ENCODE assay signal across 23 cellular contexts in the genomic region with DNA sequence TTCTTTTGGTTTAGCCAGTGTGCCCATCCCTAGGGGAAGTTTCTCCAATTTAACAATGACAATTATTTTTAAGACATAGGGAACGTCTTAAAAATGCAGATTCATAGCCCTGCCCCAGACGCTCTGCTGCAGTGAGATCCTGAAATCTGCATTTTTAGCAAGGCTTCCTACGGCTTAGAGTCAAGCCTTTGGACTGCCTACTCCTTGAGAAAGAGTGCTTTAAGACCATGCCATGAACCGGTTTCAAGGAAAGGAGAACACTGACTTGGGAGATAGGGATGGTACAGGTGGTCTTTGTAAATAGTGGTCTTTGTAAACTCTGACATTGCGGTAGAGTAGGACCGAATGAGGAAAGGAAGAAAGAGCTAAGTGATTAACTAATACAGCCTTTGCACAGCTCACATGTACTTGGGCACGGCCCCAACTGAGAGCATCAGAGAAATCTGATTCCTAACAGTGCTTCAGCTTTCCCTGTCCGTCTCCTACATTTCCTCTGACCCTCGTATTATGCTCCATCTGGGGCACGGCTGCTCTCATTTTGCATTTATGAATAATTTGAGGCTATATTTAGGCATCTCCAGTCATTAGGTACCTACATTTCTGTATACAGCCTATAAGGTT.
DNase-seq lines count a peak whose midpoint lies in the region; ATAC-seq, FAIRE-seq and TF ChIP-seq lines count a peak whose summit lies in the region.
"Had no signal": no experiment of that assay in that cellular context is flagged by ENCODE, and none has a peak within 500 bp of the region (broad histone marks: within the 10 kb centered on the region; RNA-seq: fewer than 3 reads in every experiment).

No MANE protein-coding gene starts in this region.

- no peak for TF ChIP-seq CTCF in GM23338 (conservative IDR thresholded peaks at IDR 0.05; ENCODE audit: low read depth in 2 of 2)
- no peak for TF ChIP-seq CTCF in H1 (IDR thresholded peaks at IDR 0.05; ENCODE audit: control extremely low read depth in 1 of 3, insufficient read depth in 1 of 3, low read depth in 1 of 3, low read length in 3 of 3)
- no peak for TF ChIP-seq CTCF in parathyroid adenoma (IDR thresholded peaks at IDR 0.05)

- no peaks in the 10 kb centered on the region for H3K23me2 ChIP-seq in H1 (ENCODE audit: low read depth, low read length)

- H3K79me2 ChIP-seq in GM23338 (replicated peaks; ENCODE audit: insufficient read depth) (no peaks in the 10 kb centered on the region), H1 (ENCODE audit: control insufficient read depth in 1 of 2, insufficient read depth in 2 of 2, low read length in 2 of 2) (no peaks in the 10 kb centered on the region), parathyroid adenoma (no peaks in the 10 kb centered on the region)

- H3K9me3 Mint-ChIP-seq in GM23338: peaks cover 2% of the 10 kb centered on the region; the same call in 1 of the 3 replicates

- no peak overlapping the region for H2BK12ac ChIP-seq in H1 (ENCODE audit: low read depth, low read length)

- H3K4ac ChIP-seq in H1 (replicated peaks; ENCODE audit: insufficient read length, low read depth, low read length): no peak overlapping the region

- no peak overlapping the region for H2AK5ac ChIP-seq in H1 (ENCODE audit: low read depth, low read length)

- H2AFZ ChIP-seq in GM23338 (peak overlapping the region; percentile 79; the same call in 1 of the 2 replicates), H1 (ENCODE audit: low read length) (peak overlapping the region; percentile 98), parathyroid adenoma (peak overlapping the region; percentile 56)

- no peaks in the 10 kb centered on the region for H3K9me3 ChIP-seq in H1 (ENCODE audit: insufficient read depth in 2 of 2, low read depth in 1 of 2, low read length in 1 of 2)
- H3K9me3 ChIP-seq in iPS-18a (ENCODE audit: control insufficient read depth, low read depth, low read length): no peaks in the 10 kb centered on the region
- no peaks in the 10 kb centered on the region for H3K9me3 ChIP-seq in parathyroid adenoma (ENCODE audit: control insufficient read depth, low read length)
- H3K9me3 ChIP-seq: Peyer's patch had no signal

- POLR2A ChIA-PET in H1 (lab: Charles Lee; ENCODE audit: partially characterized antibody): interaction anchor here (0.8 kb wide), 1 partner anchor 36 kb away, joined by 3 read pairs; no protein-coding TSS in a partner anchor

- H3K36me3 ChIP-seq in GM23338 (ENCODE audit: insufficient read depth) (no peaks in the 10 kb centered on the region), H1 (ENCODE audit: control insufficient read depth in 2 of 4, insufficient read depth in 4 of 4, low read length in 3 of 4) (no peaks in the 10 kb centered on the region), iPS-18a (ENCODE audit: control insufficient read depth, low read depth, low read length) (no peaks in the 10 kb centered on the region), parathyroid adenoma (ENCODE audit: control insufficient read depth, insufficient read depth, low read length) (no peaks in the 10 kb centered on the region)
- H3K36me3 ChIP-seq: Peyer's patch had no signal

- peaks cover 27% of the 10 kb centered on the region for H3K4me1 ChIP-seq in GM23338 (ENCODE audit: insufficient read depth)
- peaks cover 4 to 8% (median 6%) of the 10 kb centered on the region in 4 experiments; a peak in 6 of 7 replicates for H3K4me1 ChIP-seq in H1 (replicated peaks in 1 of 4; ENCODE audit: control insufficient read depth in 3 of 4, insufficient read depth in 4 of 4, low read length in 3 of 4)
- peaks cover 14% of the 10 kb centered on the region for H3K4me1 ChIP-seq in iPS-18a (ENCODE audit: control insufficient read depth, low read depth, low read length)
- peaks cover 27% of the 10 kb centered on the region for H3K4me1 ChIP-seq in parathyroid adenoma
- H3K4me1 ChIP-seq: Peyer's patch had no signal

- CTCF ChIA-PET in H1 (lab: Charles Lee; ENCODE audit: partially characterized antibody): interaction anchor here (1.0 to 1.7 kb wide), 5 partner anchors 10 to 428 kb away, joined by 3 to 6 read pairs (median 4); no protein-coding TSS in a partner anchor

- H4K91ac ChIP-seq in H1 (replicated peaks; ENCODE audit: insufficient read length, low read length): no peak overlapping the region

- no peak overlapping the region for H3K27ac ChIP-seq in GM23338 (ENCODE audit: low read depth)
- no peak overlapping the region for H3K27ac ChIP-seq in H1 (ENCODE audit: low read depth, low read length)
- H3K27ac ChIP-seq in iPS-18a (ENCODE audit: low read length): no peak overlapping the region
- H3K27ac ChIP-seq in parathyroid adenoma: no peak overlapping the region
- H3K27ac ChIP-seq: KMS-11, Peyer's patch had no signal

- H3K56ac ChIP-seq in H1 (replicated peaks; ENCODE audit: insufficient read length, low read depth, low read length): no peak overlapping the region

- WGBS in H1 (ENCODE audit: extremely low coverage in 1 of 2, insufficient coverage in 1 of 2, insufficient read length in 1 of 2, insufficient replicate concordance in 2 of 2, low coverage in 1 of 2, low lambda C conversion rate in 2 of 2, missing lambda C conversion rate in 1 of 2), 2 experiments: 50% methylated on average over 10 of the region's 10 CpGs; no CpG with 5 or more reads in 1 of the 2 experiments

- no peak overlapping the region for H3K14ac ChIP-seq in H1 (ENCODE audit: insufficient read length)

- H4K8ac ChIP-seq in H1 (ENCODE audit: extremely low read depth, insufficient read depth, low read length): no peak overlapping the region

- H2BK15ac ChIP-seq in H1 (ENCODE audit: low read length): no peak overlapping the region

- 0 out of 2 replicates have a peak overlapping the region, but pooled peaks have one; percentile 23 for H2BK20ac ChIP-seq in H1 (ENCODE audit: low read length)

- peak overlapping the region; percentile 63 for H3K18ac ChIP-seq in H1 (ENCODE audit: extremely low read depth, low read length)

- peaks cover 4% of the 10 kb centered on the region for H3K27me3 Mint-ChIP-seq in GM23338 (ENCODE audit: insufficient read depth, low read depth, poor library complexity)

- no peaks in the 10 kb centered on the region; the same call in 2 of the 3 replicates for H3K36me3 Mint-ChIP-seq in GM23338 (ENCODE audit: low read depth)
- H3K36me3 Mint-ChIP-seq: CD14-positive monocyte had no signal

- H3K9ac ChIP-seq in H1 (replicated peaks in 1 of 4; ENCODE audit: extremely low read depth in 1 of 4, low read depth in 3 of 4, low read length in 3 of 4) (no peak overlapping the region), iPS-18a (ENCODE audit: low read length) (no peak overlapping the region), parathyroid adenoma (no peak overlapping the region)
- H3K9ac ChIP-seq: KMS-11 had no signal

- ATAC-seq in GM23338 (peak; percentile 63), GM18517 (IDR thresholded peaks at IDR 0.05; ENCODE audit: unreplicated experiment) (no peak), GM21619 (IDR thresholded peaks at IDR 0.05; ENCODE audit: unreplicated experiment) (no peak)
- ATAC-seq: SK-N-SH treated with all-trans-retinoic acid at 6 μM for 48 hours had no signal

- H4K5ac ChIP-seq in H1 (ENCODE audit: insufficient read length, low read depth, low read length): no peak overlapping the region

- H3K79me1 ChIP-seq in H1 (ENCODE audit: low read depth, low read length): no peaks in the 10 kb centered on the region

- TF ChIP-seq POLR2A in H1 (IDR thresholded peaks at IDR 0.05; ENCODE audit: control extremely low read depth in 1 of 2, low read depth in 2 of 2, low read length in 2 of 2): no peak

- DNase-seq in GM23338 (ENCODE audit: low spot score) (peak; percentile 15), H1 (ENCODE audit: low read depth in 1 of 2, low spot score in 2 of 2) (no peak)
- DNase-seq in central memory CD4-positive, alpha-beta T cell: no peak
- DNase-seq: EL, GF-D8, NCI-H1105, NCI-H1694, NCI-H2081, NCI-H2171, NCI-H345, NCI-H524, NCI-H774, Peyer's patch had no signal

- H3K4me3 Mint-ChIP-seq in GM23338: no peak overlapping the region
- H3K4me3 Mint-ChIP-seq: B cell, CD14-positive monocyte had no signal

- peak; percentile 45 for FAIRE-seq in H1 (lab: Jason Lieb, UNC)
- FAIRE-seq: A204.1, HTR-8/SVneo had no signal

- H3F3A ChIP-seq in GM23338 (replicated peaks; ENCODE audit: low read depth): no peaks in the 10 kb centered on the region

- H4K20me1 ChIP-seq in GM23338 (replicated peaks; ENCODE audit: insufficient read depth) (no peaks in the 10 kb centered on the region), H1 (replicated peaks in 1 of 2; ENCODE audit: control insufficient read depth in 1 of 2, insufficient read depth in 2 of 2, low read length in 2 of 2) (no peaks in the 10 kb centered on the region)

- H3K27ac Mint-ChIP-seq in GM23338: no peak overlapping the region
- H3K27ac Mint-ChIP-seq: B cell had no signal

- H3K23ac ChIP-seq in H1 (ENCODE audit: insufficient read length): no peak overlapping the region

- no peaks in the 10 kb centered on the region for H3K27me3 ChIP-seq in GM23338 (ENCODE audit: insufficient read depth)
- H3K27me3 ChIP-seq in H1 (replicated peaks in 1 of 4; ENCODE audit: control insufficient read depth in 3 of 4, extremely low read depth in 1 of 4, insufficient read depth in 3 of 4, low read length in 3 of 4): no peaks in the 10 kb centered on the region
- H3K27me3 ChIP-seq in iPS-18a (ENCODE audit: control insufficient read depth, insufficient read depth, low read length): no peaks in the 10 kb centered on the region
- H3K27me3 ChIP-seq in parathyroid adenoma (ENCODE audit: control insufficient read depth, insufficient read depth, low read length): no peaks in the 10 kb centered on the region
- H3K27me3 ChIP-seq: Peyer's patch had no signal

- H3K4me1 Mint-ChIP-seq in GM23338: peaks cover 28% of the 10 kb centered on the region

- peak overlapping the region; percentile 45 for H2BK120ac ChIP-seq in H1 (replicated peaks; ENCODE audit: low read depth, low read length)

- H3K4me2 ChIP-seq in GM23338 (peak overlapping the region; percentile 9; the same call in 1 of the 2 replicates), H1 (ENCODE audit: insufficient read depth in 1 of 2, low read depth in 2 of 2, low read length in 2 of 2) (peak overlapping the region; percentile 14 to 36; a peak in 2 of 4 replicates), parathyroid adenoma (ENCODE audit: low read length) (no peak overlapping the region)

- TF ChIP-seq RAD21 in H1 (IDR thresholded peaks at IDR 0.05 in 1 of 2, conservative IDR thresholded peaks at IDR 0.05 in 1 of 2; ENCODE audit: low read depth in 2 of 2, low read length in 2 of 2): no peak

- 0 out of 2 replicates have a peak overlapping the region, but pooled peaks have one; percentile 8 for H2BK5ac ChIP-seq in H1 (ENCODE audit: low read depth, low read length)

- H3K9me2 ChIP-seq in GM23338 (ENCODE audit: insufficient read depth): peaks cover 18% of the 10 kb centered on the region; the same call in 1 of the 2 replicates

- H3K4me3 ChIP-seq in GM23338 (no peak overlapping the region), H1 (ENCODE audit: extremely low read depth in 1 of 4, insufficient read depth in 2 of 4, low read depth in 3 of 4, low read length in 4 of 4) (peak overlapping the region in 1 of 4 experiments; percentile 18; a peak in 1 of 8 replicates), iPS-18a (ENCODE audit: low read length) (peak overlapping the region; percentile 29), parathyroid adenoma (ENCODE audit: low read depth, low read length) (no peak overlapping the region)
- H3K4me3 ChIP-seq: Peyer's patch had no signal

- TF ChIP-seq EP300 in H1 (IDR thresholded peaks at IDR 0.05; ENCODE audit: borderline replicate concordance in 1 of 2, low read depth in 2 of 2, low read length in 2 of 2): no peak

TF ChIP-seq in H1, 55 proteins besides CTCF, POLR2A, EP300 and RAD21 (continues in another document):
- no peak for TF ChIP-seq JUND (IDR thresholded peaks at IDR 0.05; ENCODE audit: low read length)
